1 cellular context compared by ENCODE assay signal in the genomic region with DNA sequence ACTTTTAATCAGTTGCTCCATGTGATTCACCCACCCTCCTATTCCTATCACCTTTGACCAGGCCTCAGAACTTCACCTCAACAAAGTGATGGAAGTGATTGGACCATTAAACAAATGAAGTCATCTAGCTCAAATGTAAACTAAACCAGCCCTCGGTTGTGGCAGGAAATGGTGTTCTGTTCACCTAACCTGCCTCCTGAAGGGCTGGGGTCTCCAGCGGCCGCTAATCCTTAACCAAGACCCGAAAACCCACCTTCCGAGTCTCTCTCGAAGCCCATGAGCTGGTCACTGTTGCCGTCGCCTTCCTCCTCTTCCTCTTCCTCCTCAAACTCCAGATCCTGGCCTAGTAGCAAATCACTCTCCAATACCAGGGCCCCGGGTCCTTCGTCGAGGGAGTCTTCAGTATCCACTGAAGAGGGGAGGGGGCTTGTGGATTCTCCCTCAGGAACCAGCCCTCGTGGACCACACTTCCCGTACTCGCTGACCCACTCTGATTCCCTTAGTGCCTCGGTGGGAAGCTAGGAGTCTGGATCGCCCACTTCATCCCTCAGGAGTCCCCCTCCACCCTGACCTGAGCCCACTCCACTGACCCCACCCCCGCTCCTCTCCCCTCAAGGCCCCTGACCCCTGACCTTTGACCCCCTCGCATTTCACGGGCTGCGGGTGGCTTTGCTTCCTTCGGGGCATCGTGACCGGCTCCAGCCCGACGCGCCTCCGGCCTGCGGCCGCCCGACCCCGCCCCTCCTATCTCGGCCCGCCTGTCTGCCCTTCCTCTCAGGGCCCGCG.
A peak's percentile ranks its signal among the peaks of the same experiment; 100 is the strongest.
TF ChIP-seq lines count a peak whose summit lies in the region.

No MANE protein-coding gene starts in this region.

TF ChIP-seq in endothelial cell of umbilical vein, 7 proteins besides CTCF, POLR2A, EP300 and RAD21:
- TF ChIP-seq JUN (IDR thresholded peaks at IDR 0.05; ENCODE audit: borderline replicate concordance, insufficient read depth, insufficient read length, low read depth): no peak
- peak; percentile 42 for TF ChIP-seq POLR2AphosphoS5 (IDR thresholded peaks at IDR 0.05; ENCODE audit: insufficient read depth, low read depth, low read length)
